In genomic region chr12:93592641-93593396, GRCh38 we compare ENCODE assay signal across 1 cellular context.
TF ChIP-seq lines count a peak whose summit lies in the region.

No MANE protein-coding gene starts in this region.

TF ChIP-seq in liver, 16 proteins besides CTCF, POLR2A, EP300 and RAD21 (continued from another document):
- no peak for TF ChIP-seq JUND (IDR thresholded peaks at IDR 0.05)
- TF ChIP-seq HNF4G (IDR thresholded peaks at IDR 0.05) = no peak
- no peak for TF ChIP-seq MAX (IDR thresholded peaks at IDR 0.05)
- TF ChIP-seq ZBTB33 (IDR thresholded peaks at IDR 0.05) = no peak
- TF ChIP-seq GABPA (IDR thresholded peaks at IDR 0.05 in 1 of 2, conservative IDR thresholded peaks at IDR 0.05 in 1 of 2) = no peak
- no peak for TF ChIP-seq FOXA1 (IDR thresholded peaks at IDR 0.05)
- no peak for TF ChIP-seq NR2F2 (IDR thresholded peaks at IDR 0.05)
- no peak for TF ChIP-seq HNF4A (conservative IDR thresholded peaks at IDR 0.05)
- TF ChIP-seq YY1 (IDR thresholded peaks at IDR 0.05) = no peak
- no peak for TF ChIP-seq SP1 (IDR thresholded peaks at IDR 0.05)
- TF ChIP-seq TAF1 (conservative IDR thresholded peaks at IDR 0.05) = no peak
- TF ChIP-seq REST (IDR thresholded peaks at IDR 0.05) = no peak
- TF ChIP-seq RXRA (IDR thresholded peaks at IDR 0.05) = no peak
- no peak for TF ChIP-seq FOXA2 (IDR thresholded peaks at IDR 0.05)
- TF ChIP-seq EGR1 (IDR thresholded peaks at IDR 0.05; ENCODE audit: low read depth in 2 of 2) = no peak
